8 cellular contexts compared by ENCODE assay signal in genomic region chr21:43864806-43865470, GRCh38. TPM values are rescaled to one million over a fixed set of nuclear protein-coding genes. Genes with fewer than 3 reads are reported as not detected.
DNase-seq lines count a peak whose midpoint lies in the region; ATAC-seq and TF ChIP-seq lines count a peak whose summit lies in the region.

Gene AGPAT3, plus strand, starts transcription at chr21:43865223. Its CDS starts 94,459 bp downstream, at chr21:43959682.

- H3K4me3 Mint-ChIP-seq in Caco-2 (ENCODE audit: unreplicated experiment), result peak within 1 kb of the TSS; percentile 81

- peak; percentile 38 for ATAC-seq in HG02642 (IDR thresholded peaks at IDR 0.05; ENCODE audit: poor library complexity, unreplicated experiment)
- ATAC-seq in HG02970 (IDR thresholded peaks at IDR 0.05; ENCODE audit: low FRiP score, unreplicated experiment), result no peak
- no peak for ATAC-seq in HG03097 (IDR thresholded peaks at IDR 0.05; ENCODE audit: low FRiP score, unreplicated experiment)

- DNase-seq in Caco-2, result peak in 1 of 2 experiments; percentile 58
- DNase-seq in activated CD4-positive, alpha-beta T cell treated with anti-CD3 and anti-CD28 coated beads for 4 hours, result peak; percentile 37 to 52
- peak; percentile 15 to 24 (median 18) for DNase-seq in effector memory CD4-positive, alpha-beta T cell
- no peak for DNase-seq in mesenteric fat pad (ENCODE audit: low spot score)

- peak within 1 kb of the TSS; percentile 48 to 55 for H3K9ac ChIP-seq in stomach smooth muscle (ENCODE audit: low read length in 2 of 2)

- H3K9me3 ChIP-seq in Caco-2, result no peaks in the 10 kb centered on the region
- H3K9me3 ChIP-seq in effector memory CD4-positive, alpha-beta T cell (ENCODE audit: control insufficient read depth, low read length), result no peaks in the 10 kb centered on the region
- H3K9me3 ChIP-seq in stomach smooth muscle (ENCODE audit: control insufficient read depth in 2 of 2, low read length in 2 of 2), result no peaks in the 10 kb centered on the region

- peaks cover 33% of the 10 kb centered on the region for H3K4me1 Mint-ChIP-seq in Caco-2 (ENCODE audit: low read depth, unreplicated experiment)

- peak within 1 kb of the TSS; percentile 84 for H3K27ac ChIP-seq in effector memory CD4-positive, alpha-beta T cell (ENCODE audit: insufficient read depth, low read length, poor library complexity, severe bottlenecking)
- H3K27ac ChIP-seq in stomach smooth muscle (ENCODE audit: low read length), result peak within 1 kb of the TSS; percentile 76

- no TSS peak for BruUV-seq in Caco-2 (replicated peaks; lab: Mats Ljungman, UMichigan)

- H3K9me3 Mint-ChIP-seq in Caco-2 (ENCODE audit: unreplicated experiment), result no peaks in the 10 kb centered on the region

- POLR2A ChIA-PET in Caco-2 (lab: Charles Lee), result no interaction called here

- peaks cover 15% of the 10 kb centered on the region for H3K36me3 Mint-ChIP-seq in Caco-2 (ENCODE audit: insufficient read depth, unreplicated experiment)

- CTCF ChIA-PET in Caco-2 (lab: Charles Lee), result interaction anchor here (0.7 kb wide), 1 partner anchor 39 kb away, joined by 3 read pairs; no protein-coding TSS in a partner anchor

- intact Hi-C loops in Caco-2 (cut with micrococcal nuclease; ENCODE audit: unreplicated experiment), result loop anchor here (5.0 kb wide), 1 partner anchor 57 kb away; no protein-coding TSS in a partner anchor

- H3K36me3 ChIP-seq in Caco-2 (ENCODE audit: control insufficient read depth, insufficient read depth, low read length) (no peaks in the 10 kb centered on the region), stomach smooth muscle (ENCODE audit: control insufficient read depth in 2 of 2, insufficient read depth in 2 of 2, low read length in 2 of 2) (no peaks in the 10 kb centered on the region)
- no peaks in the 10 kb centered on the region for H3K36me3 ChIP-seq in effector memory CD4-positive, alpha-beta T cell (ENCODE audit: control insufficient read depth, insufficient read depth, low read length)

- H3K27me3 Mint-ChIP-seq in Caco-2 (ENCODE audit: insufficient read depth, unreplicated experiment), result no peaks in the 10 kb centered on the region

- TF ChIP-seq CTCF in Caco-2 (IDR thresholded peaks at IDR 0.05; ENCODE audit: insufficient read depth in 1 of 2, low read depth in 1 of 2, low read length in 1 of 2, severe bottlenecking in 1 of 2, unreplicated experiment in 1 of 2), result no peak

- H3K27ac Mint-ChIP-seq in Caco-2 (ENCODE audit: unreplicated experiment), result peak within 1 kb of the TSS; percentile 85

- H3K4me3 ChIP-seq in Caco-2 (ENCODE audit: low read depth, low read length), result peak within 1 kb of the TSS; percentile 90
- H3K4me3 ChIP-seq in effector memory CD4-positive, alpha-beta T cell (ENCODE audit: insufficient read depth, low read depth, low read length, poor library complexity, severe bottlenecking), result peak within 1 kb of the TSS; percentile 76
- peak within 1 kb of the TSS; percentile 72 to 73 for H3K4me3 ChIP-seq in stomach smooth muscle (ENCODE audit: low read length in 2 of 2)

- H3K27me3 ChIP-seq in Caco-2 (replicated peaks; ENCODE audit: control insufficient read depth, insufficient read depth, low read length) (no peaks in the 10 kb centered on the region), stomach smooth muscle (ENCODE audit: control insufficient read depth in 1 of 2, insufficient read depth in 2 of 2, low read length in 2 of 2) (no peaks in the 10 kb centered on the region)
- H3K27me3 ChIP-seq in effector memory CD4-positive, alpha-beta T cell (replicated peaks; ENCODE audit: control insufficient read depth, insufficient read depth, low read length, poor library complexity, severe bottlenecking), result no peaks in the 10 kb centered on the region

- H3K4me1 ChIP-seq in Caco-2 (peaks cover 12% of the 10 kb centered on the region), stomach smooth muscle (ENCODE audit: control insufficient read depth, insufficient read depth, low read length) (peaks cover 24% of the 10 kb centered on the region)
- peaks cover 23% of the 10 kb centered on the region for H3K4me1 ChIP-seq in effector memory CD4-positive, alpha-beta T cell (ENCODE audit: control insufficient read depth, insufficient read depth, low read length, poor library complexity, severe bottlenecking)

RNA-seq across cellular contexts. Expression of gene AGPAT3, which starts in this region (rescaled TPM):
- total RNA-seq in Caco-2 (2022) (61.8 and 65.5 TPM in 2 replicates), mesenteric fat pad (79.2 TPM)
